In genomic region chr17:49508061-49508865, GRCh38 we compare ENCODE assay signal across 13 cellular contexts. TPM values are rescaled to one million over a fixed set of nuclear protein-coding genes. Genes with fewer than 3 reads are reported as not detected.
DNase-seq lines count a peak whose midpoint lies in the region; ATAC-seq, FAIRE-seq and TF ChIP-seq lines count a peak whose summit lies in the region.
"Had no signal": no experiment of that assay in that cellular context is flagged by ENCODE, and none has a peak within 500 bp of the region (broad histone marks: within the 10 kb centered on the region; RNA-seq: fewer than 3 reads in every experiment).

No MANE protein-coding gene starts in this region.

- DNase-seq in DMS53 (lab: John Stamatoyannopoulos, UW) = peak; percentile 68
- DNase-seq in LoVo (ENCODE audit: low spot score) = peak; percentile 70
- peak; percentile 15 for DNase-seq in amniotic stem cell (lab: John Stamatoyannopoulos, UW)
- peak; percentile 66 for DNase-seq in kidney
- DNase-seq in NAMALWA (ENCODE audit: low spot score) = no peak
- DNase-seq in nephron progenitor cell = no peak
- no peak for DNase-seq in NCI-H1092 treated with DMSO at 0.1 percent for 48 hours (lab: John Stamatoyannopoulos, UW)
- DNase-seq: activated naive CD8-positive, alpha-beta T cell treated with anti-CD3 and anti-CD28 coated beads, Interleukin-2, amount 50 U/mL, for 24 hours; stimulated activated CD8-positive, alpha-beta memory T cell treated with anti-CD3 and anti-CD28 coated beads, Interleukin-4, amount 100 ng/mL, for 48 hours had no signal

- intact Hi-C loops in kidney (cut with DNase I) = no loop called here

- TF ChIP-seq CTCF in kidney (IDR thresholded peaks at IDR 0.05; ENCODE audit: borderline replicate concordance, extremely low read depth, insufficient read depth) (no peak), nephron progenitor cell (IDR thresholded peaks at IDR 0.05) (no peak)

- no peaks in the 10 kb centered on the region for H3K9me3 ChIP-seq in kidney (ENCODE audit: control insufficient read depth in 1 of 2, low read length in 2 of 2)

- H3K27me3 Mint-ChIP-seq in nephron progenitor cell (ENCODE audit: low read depth, poor library complexity) = peaks cover 8% of the 10 kb centered on the region

- no peaks in the 10 kb centered on the region for H3K36me3 ChIP-seq in kidney (ENCODE audit: control insufficient read depth in 1 of 2, insufficient read depth in 2 of 2, low read length in 2 of 2)

- no peak overlapping the region for H3K4me3 ChIP-seq in kidney (ENCODE audit: low read length in 2 of 2)
- H3K4me3 ChIP-seq: lung had no signal

- no peak overlapping the region for H3K27ac Mint-ChIP-seq in nephron progenitor cell
- H3K27ac Mint-ChIP-seq: activated naive CD8-positive, alpha-beta T cell treated with anti-CD3 and anti-CD28 coated beads, Interleukin-2, amount 50 U/mL, for 24 hours had no signal

- no peak for ATAC-seq in HG03095 (IDR thresholded peaks at IDR 0.05; ENCODE audit: unreplicated experiment)
- ATAC-seq: activated naive CD8-positive, alpha-beta T cell treated with anti-CD3 and anti-CD28 coated beads, Interleukin-2, amount 50 U/mL, for 24 hours had no signal

- peaks cover 68% of the 10 kb centered on the region for H3K4me1 Mint-ChIP-seq in nephron progenitor cell
- H3K4me1 Mint-ChIP-seq: activated naive CD8-positive, alpha-beta T cell treated with anti-CD3 and anti-CD28 coated beads, Interleukin-2, amount 50 U/mL, for 24 hours had no signal

- H3K9ac ChIP-seq in kidney (ENCODE audit: low read length in 2 of 2) = no peak overlapping the region

- H3K27ac ChIP-seq in kidney (ENCODE audit: low read depth in 2 of 2, low read length in 2 of 2) = no peak overlapping the region

- H3K4me1 ChIP-seq in kidney (ENCODE audit: control insufficient read depth in 1 of 2, insufficient read depth in 1 of 2, low read depth in 1 of 2, low read length in 2 of 2) = peaks cover 0 to 4% of the 10 kb centered on the region in 2 donors

- no peaks in the 10 kb centered on the region for H3K9me3 Mint-ChIP-seq in nephron progenitor cell
- H3K9me3 Mint-ChIP-seq: activated naive CD8-positive, alpha-beta T cell treated with anti-CD3 and anti-CD28 coated beads, Interleukin-2, amount 50 U/mL, for 24 hours had no signal

- no peaks in the 10 kb centered on the region for H3K36me3 Mint-ChIP-seq in nephron progenitor cell (ENCODE audit: low read depth)

- FAIRE-seq in kidney (lab: Jason Lieb, UNC) = no peak
- FAIRE-seq: D721Med, endometrium had no signal

- H3K4me3 Mint-ChIP-seq in nephron progenitor cell = no peak overlapping the region
- H3K4me3 Mint-ChIP-seq: activated naive CD8-positive, alpha-beta T cell treated with anti-CD3 and anti-CD28 coated beads, Interleukin-2, amount 50 U/mL, for 24 hours had no signal

RNA-seq across cellular contexts. Expression of gene NGFR, which starts 13.2 kb away (rescaled TPM):
- total RNA-seq in kidney = 13.2 TPM
- 9.4 TPM for polyA plus RNA-seq in kidney (ENCODE audit: insufficient read depth, low read depth, low replicate concordance)

Comparison
In these comparisons a context has a peak if more than half of its experiments do, and no peak if none do; other contexts are left out.
1. DNase-seq: peak in DMS53 (single experiment), LoVo (single experiment), amniotic stem cell (single experiment) and kidney (single experiment); none in NAMALWA (single experiment), nephron progenitor cell (single experiment) and NCI-H1092 treated with DMSO at 0.1 percent for 48 hours (single experiment).